ENCODE assay signal across 1 cellular context in the genomic region with DNA sequence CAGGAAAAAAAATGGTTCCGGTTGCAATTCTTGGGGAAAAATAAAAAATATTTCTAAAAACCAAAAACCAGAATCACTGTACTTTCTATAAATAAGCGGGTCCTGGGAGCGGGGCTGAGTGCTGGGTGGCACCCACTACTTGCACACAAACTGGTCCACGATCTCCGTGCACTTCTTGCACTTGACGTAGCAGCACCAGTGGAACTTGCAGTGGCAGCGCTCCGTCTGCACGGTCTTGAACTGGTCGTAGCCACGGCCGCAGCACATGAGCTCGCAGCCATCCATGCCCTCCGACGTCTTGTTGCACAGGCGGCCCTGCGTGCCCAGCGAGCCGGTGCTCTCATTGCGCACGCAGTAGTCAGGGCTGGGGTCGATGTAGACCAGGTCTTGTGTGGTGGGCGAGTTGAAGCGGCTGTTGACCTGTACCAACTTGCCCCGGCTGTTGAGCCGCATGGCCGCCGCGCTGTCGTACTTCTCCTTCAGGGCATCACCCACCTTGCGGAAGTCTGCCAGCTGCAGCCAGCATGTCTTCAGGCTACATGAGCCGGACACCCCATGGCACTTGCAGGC.
TF ChIP-seq lines count a peak whose summit lies in the region.

No MANE protein-coding gene starts in this region.

TF ChIP-seq in H1, 55 proteins besides CTCF, POLR2A, EP300 and RAD21:
- TF ChIP-seq, protein P1, sequence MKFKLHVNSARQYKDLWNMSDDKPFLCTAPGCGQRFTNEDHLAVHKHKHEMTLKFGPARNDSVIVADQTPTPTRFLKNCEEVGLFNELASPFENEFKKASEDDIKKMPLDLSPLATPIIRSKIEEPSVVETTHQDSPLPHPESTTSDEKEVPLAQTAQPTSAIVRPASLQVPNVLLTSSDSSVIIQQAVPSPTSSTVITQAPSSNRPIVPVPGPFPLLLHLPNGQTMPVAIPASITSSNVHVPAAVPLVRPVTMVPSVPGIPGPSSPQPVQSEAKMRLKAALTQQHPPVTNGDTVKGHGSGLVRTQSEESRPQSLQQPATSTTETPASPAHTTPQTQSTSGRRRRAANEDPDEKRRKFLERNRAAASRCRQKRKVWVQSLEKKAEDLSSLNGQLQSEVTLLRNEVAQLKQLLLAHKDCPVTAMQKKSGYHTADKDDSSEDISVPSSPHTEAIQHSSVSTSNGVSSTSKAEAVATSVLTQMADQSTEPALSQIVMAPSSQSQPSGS (IDR thresholded peaks at IDR 0.05; ENCODE audit: low read length), result no peak
- no peak for TF ChIP-seq SUZ12 (IDR thresholded peaks at IDR 0.05; ENCODE audit: low read length)
- no peak for TF ChIP-seq NRF1 (IDR thresholded peaks at IDR 0.05; ENCODE audit: low read depth, low read length)
- TF ChIP-seq EGR1 (IDR thresholded peaks at IDR 0.05; ENCODE audit: borderline replicate concordance, low read depth, low read length), result no peak
- no peak for TF ChIP-seq BCL11A (IDR thresholded peaks at IDR 0.05; ENCODE audit: low read depth in 2 of 2, low read length in 2 of 2)
- TF ChIP-seq HDAC6 (IDR thresholded peaks at IDR 0.05; ENCODE audit: low read depth, low read length), result no peak
- TF ChIP-seq CHD1 (IDR thresholded peaks at IDR 0.05; ENCODE audit: low read depth, low read length), result no peak
- no peak for TF ChIP-seq SP2 (IDR thresholded peaks at IDR 0.05; ENCODE audit: low read length)
- TF ChIP-seq RFX5 (IDR thresholded peaks at IDR 0.05; ENCODE audit: borderline replicate concordance, low read depth, low read length), result no peak
- no peak for TF ChIP-seq GABPA (IDR thresholded peaks at IDR 0.05; ENCODE audit: borderline replicate concordance, insufficient read depth, low read length)
- TF ChIP-seq CBX5 (IDR thresholded peaks at IDR 0.05; ENCODE audit: low read depth, low read length), result no peak
- TF ChIP-seq KDM4A (IDR thresholded peaks at IDR 0.05; ENCODE audit: low read depth, low read length, severe bottlenecking), result no peak
- TF ChIP-seq SIRT6 (IDR thresholded peaks at IDR 0.05; ENCODE audit: low read length), result no peak
